In the genomic region with DNA sequence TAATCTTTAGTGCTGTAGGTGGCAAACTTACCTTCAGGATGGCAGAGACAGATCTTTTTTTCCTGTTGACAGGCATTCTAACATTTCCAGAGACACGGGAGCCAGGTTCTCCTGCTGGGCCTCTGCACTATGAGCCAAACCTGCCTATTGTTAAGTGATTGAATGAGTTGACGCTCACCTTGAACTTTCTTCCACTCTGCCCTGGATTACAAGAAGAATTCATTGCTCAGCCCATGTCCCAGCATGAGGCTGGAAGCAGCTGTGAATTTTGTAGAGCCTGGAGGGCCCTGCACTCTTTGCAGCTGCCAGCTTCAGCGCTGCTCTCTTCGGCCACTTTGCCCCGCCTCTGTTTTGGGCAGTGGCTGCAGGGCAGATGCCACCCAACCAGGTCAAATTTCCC, we compare ENCODE assay signal across 23 cellular contexts. TPM values are rescaled to one million over a fixed set of nuclear protein-coding genes. Genes with fewer than 3 reads are reported as not detected.
"Had no signal": no experiment of that assay in that cellular context is flagged by ENCODE, and none has a peak within 500 bp of the region (broad histone marks: within the 10 kb centered on the region; RNA-seq: fewer than 3 reads in every experiment).

No MANE protein-coding gene starts in this region.

- ATAC-seq: activated CD8-positive, alpha-beta T cell treated with anti-CD3 and anti-CD28 coated beads, Interleukin-2, amount 10 ng/mL, durations not matched to agents 7 days and 5 days; left cardiac atrium had no signal

- H3K27me3 Mint-ChIP-seq: activated CD4-positive, alpha-beta T cell treated with anti-CD3 and anti-CD28 coated beads, Interleukin-2, amount 10 ng/mL, durations not matched to agents 7 days and 5 days; activated T-cell treated with anti-CD3 and anti-CD28 coated beads, Interleukin-2, amount 50 U/mL, for 24 hours had no signal

- H3K9me3 Mint-ChIP-seq: dendritic cell treated with granulocyte-macrophage colony-stimulating factor and Interleukin-4, amounts not matched to agents 40 ng/mL and 50 ng/mL, for 4 days; T-cell had no signal

- DNase-seq: activated CD4-positive, alpha-beta T cell treated with anti-CD3 and anti-CD28 coated beads, Interleukin-2, amount 10 ng/mL, durations not matched to agents 7 days and 5 days; activated CD4-positive, CD25-positive, alpha-beta regulatory T cell; activated CD8-positive, alpha-beta T cell treated with anti-CD3 and anti-CD28 coated beads, Interleukin-2, amount 10 ng/mL, durations not matched to agents 7 days and 5 days; activated effector memory CD4-positive, alpha-beta T cell treated with Interleukin-2 at 50 U/mL for 16 hours; activated naive CD4-positive, alpha-beta T cell treated with anti-CD3 and anti-CD28 coated beads, Interleukin-2, amount 50 U/mL, for 16 hours; activated T-cell treated with anti-CD3 and anti-CD28 coated beads, Interleukin-2, amount 50 U/mL, for 24 hours; effector CD8-positive, alpha-beta T cell; left cardiac atrium; mesenchymal stem cell; nephron progenitor cell; occipital lobe; stimulated activated CD4-positive, alpha-beta T cell treated with anti-CD3 and anti-CD28 coated beads, Interleukin-2, amount 100 ng/mL, for 24 hours; stimulated activated naive CD4-positive, alpha-beta T cell treated with Interleukin-2 at 50 U/mL for 16 hours; T-cell; uterus had no signal

- H3K36me3 Mint-ChIP-seq: T-cell had no signal

- H3K4me3 Mint-ChIP-seq: activated CD4-positive, alpha-beta T cell treated with anti-CD3 and anti-CD28 coated beads, Interleukin-2, amount 10 ng/mL, durations not matched to agents 7 days and 5 days; activated CD8-positive, alpha-beta T cell treated with anti-CD3 and anti-CD28 coated beads, Interleukin-2, amount 10 ng/mL, durations not matched to agents 7 days and 5 days; activated T-cell treated with anti-CD3 and anti-CD28 coated beads, Interleukin-2, amount 50 U/mL, for 24 hours; dendritic cell treated with granulocyte-macrophage colony-stimulating factor and Interleukin-4, amounts not matched to agents 40 ng/mL and 50 ng/mL, for 4 days; nephron progenitor cell; T-cell had no signal

- H3K27ac Mint-ChIP-seq: activated CD4-positive, alpha-beta T cell treated with anti-CD3 and anti-CD28 coated beads, Interleukin-2, amount 10 ng/mL, durations not matched to agents 7 days and 5 days; activated CD8-positive, alpha-beta T cell treated with anti-CD3 and anti-CD28 coated beads, Interleukin-2, amount 10 ng/mL, durations not matched to agents 7 days and 5 days; activated T-cell treated with anti-CD3 and anti-CD28 coated beads, Interleukin-2, amount 50 U/mL, for 24 hours; dendritic cell treated with granulocyte-macrophage colony-stimulating factor and Interleukin-4, amounts not matched to agents 40 ng/mL and 50 ng/mL, for 4 days; nephron progenitor cell; T-cell had no signal

RNA-seq across cellular contexts. Expression of gene CA5A, which starts 57.6 kb away (rescaled TPM):
- total RNA-seq: activated CD4-positive, alpha-beta T cell treated with anti-CD3 and anti-CD28 coated beads, Interleukin-2, amount 10 ng/mL, durations not matched to agents 7 days and 5 days; activated CD8-positive, alpha-beta T cell treated with anti-CD3 and anti-CD28 coated beads, Interleukin-2, amount 10 ng/mL, durations not matched to agents 7 days and 5 days; cerebellum; endothelial cell of umbilical vein; esophagus muscularis mucosa; left cardiac atrium; lower leg skin; occipital lobe; posterior vena cava; skeletal muscle tissue; tibial nerve; uterus had no signal
